In genomic region chr20:38349856-38350255, GRCh38 we compare ENCODE assay signal across 9 cellular contexts. TPM values are rescaled to one million over a fixed set of nuclear protein-coding genes. Genes with fewer than 3 reads are reported as not detected.
"Had no signal": no experiment of that assay in that cellular context is flagged by ENCODE, and none has a peak within 500 bp of the region (broad histone marks: within the 10 kb centered on the region; RNA-seq: fewer than 3 reads in every experiment).

No MANE protein-coding gene starts in this region.

- FAIRE-seq: G401.6, GM12878, GM12891, GM12892, GM18507, GM19239 had no signal

- H3K4me3 ChIP-seq: GM12878 had no signal

- ATAC-seq: GM12878 had no signal

- DNase-seq: GDM1, GF-D8 had no signal

RNA-seq across cellular contexts. Expression of gene LBP, which starts 3.6 kb away (rescaled TPM):
- total RNA-seq: G401 had no signal

RNA-seq across cellular contexts. Expression of gene BPI, which starts 45.9 kb away (rescaled TPM):
- total RNA-seq: G401, GM12878 had no signal
- polyA plus RNA-seq: GM12878 had no signal
